In genomic region chr19:32693151-32694108, GRCh38 we compare ENCODE assay signal across 9 cellular contexts. TPM values are rescaled to one million over a fixed set of nuclear protein-coding genes. Genes with fewer than 3 reads are reported as not detected.
A peak's percentile ranks its signal among the peaks of the same experiment; 100 is the strongest.
DNase-seq lines count a peak whose midpoint lies in the region; ATAC-seq and TF ChIP-seq lines count a peak whose summit lies in the region.
"Not testable (repeated sequence)": the region's sequence is repeated elsewhere in the genome, so short reads cannot be mapped to it uniquely, and the experiment has no call there.
"Had no signal": no experiment of that assay in that cellular context is flagged by ENCODE, and none has a peak within 500 bp of the region (broad histone marks: within the 10 kb centered on the region; RNA-seq: fewer than 3 reads in every experiment).

No MANE protein-coding gene starts in this region.

- not testable (repeated sequence) for H3K9me2 ChIP-seq in HCT116 (ENCODE audit: insufficient read depth); OCI-LY7 (ENCODE audit: insufficient read depth, low read length)

- ATAC-seq in HCT116, body of pancreas: not testable (repeated sequence)

- not testable (repeated sequence) for H3K9me3 ChIP-seq in HCT116 (ENCODE audit: control insufficient read depth in 1 of 2, insufficient read depth in 1 of 2, low read depth in 1 of 2, low read length in 2 of 2); OCI-LY7 (ENCODE audit: low read length); body of pancreas; osteoblast (ENCODE audit: low read depth, low read length)

- not testable (repeated sequence) for H2AFZ ChIP-seq in HCT116 (ENCODE audit: low read depth, low read length, poor library complexity, severe bottlenecking); OCI-LY7 (ENCODE audit: low read length); osteoblast (ENCODE audit: low read length)

- H3K27me3 Mint-ChIP-seq in glutamatergic neuron (ENCODE audit: unreplicated experiment) = not testable (repeated sequence)

- RAD21 ChIA-PET in HCT116 (lab: Charles Lee; ENCODE audit: low non-redundant PET in 1 of 2, low total read pairs in 2 of 2, uncharacterized antibody in 2 of 2, unreplicated experiment in 2 of 2) = not testable (repeated sequence)

- TF ChIP-seq RAD21 in HCT116 (IDR thresholded peaks at IDR 0.05; ENCODE audit: low read depth) = not testable (repeated sequence)

- not testable (repeated sequence) for DNase-seq in BJ (ENCODE audit: low read depth); HCT116 (ENCODE audit: low read depth, low spot score); glutamatergic neuron; osteoblast (ENCODE audit: insufficient read length, low spot score, missing footprints)
- DNase-seq in OCI-LY7 (ENCODE audit: low spot score) = peak; percentile 24
- peak; percentile 26 for DNase-seq in activated CD4-positive, alpha-beta T cell treated with anti-CD3 and anti-CD28 coated beads, Interleukin-2, amount 50 U/mL, for 1 hour
- peak in 2 of 4 donors; percentile 19 to 39 for DNase-seq in body of pancreas
- peak; percentile 32 for DNase-seq in stimulated activated naive CD4-positive, alpha-beta T cell treated with Interleukin-2 at 50 U/mL for 16 hours (lab: John Stamatoyannopoulos, UW)

- H3K27ac ChIP-seq in HCT116 (ENCODE audit: low read depth, low read length) (peak overlapping the region; percentile 97), body of pancreas (peak overlapping the region in 2 of 4 donors; percentile 57 to 87)
- not testable (repeated sequence) for H3K27ac ChIP-seq in OCI-LY7 (ENCODE audit: low read depth, low read length, poor library complexity, severe bottlenecking); osteoblast (ENCODE audit: low read depth, low read length)

- WGBS in body of pancreas, 2 donors = 66 to 73% methylated on average over 20 of the region's 20 CpGs

- H3K9me3 Mint-ChIP-seq in glutamatergic neuron (ENCODE audit: unreplicated experiment) = not testable (repeated sequence)

- not testable (repeated sequence) for TF ChIP-seq CTCF in BJ (IDR thresholded peaks at IDR 0.05; ENCODE audit: insufficient read depth, low read depth, low read length); HCT116 (IDR thresholded peaks at IDR 0.05 in 2 of 3, conservative IDR thresholded peaks at IDR 0.05 in 1 of 3; ENCODE audit: borderline replicate concordance in 1 of 3, insufficient read depth in 1 of 3, low read depth in 2 of 3, low read length in 2 of 3); OCI-LY7 (conservative IDR thresholded peaks at IDR 0.05; ENCODE audit: low read length); body of pancreas (IDR thresholded peaks at IDR 0.05); glutamatergic neuron (IDR thresholded peaks at IDR 0.05; ENCODE audit: partially characterized antibody, unreplicated experiment); osteoblast (IDR thresholded peaks at IDR 0.05; ENCODE audit: extremely low read depth, low read depth, low read length)

- BruUV-seq in HCT116 (replicated peaks; lab: Mats Ljungman, UMichigan) = TSS peak; percentile 37
- not testable (repeated sequence) for BruUV-seq in OCI-LY7 (replicated peaks; lab: Mats Ljungman, UMichigan)

- POLR2A ChIA-PET in BJ (lab: Charles Lee); HCT116 (lab: Charles Lee): not testable (repeated sequence)
- POLR2A ChIA-PET in OCI-LY7 (lab: Charles Lee) = interaction anchor here (0.6 kb wide), 1 partner anchor 124 kb away, joined by 3 read pairs; no protein-coding TSS in a partner anchor

- TF ChIP-seq POLR2A in HCT116 (IDR thresholded peaks at IDR 0.05; ENCODE audit: borderline replicate concordance, extremely low read depth, insufficient read depth, insufficient read length) = not testable (repeated sequence)
- peak in 2 of 3 donors; percentile 49 to 60 for TF ChIP-seq POLR2A in body of pancreas (IDR thresholded peaks at IDR 0.05)

- H3K4me1 Mint-ChIP-seq in glutamatergic neuron (ENCODE audit: low read depth, unreplicated experiment) = not testable (repeated sequence)

- intact Hi-C loops in HCT116 (cut with micrococcal nuclease) = loop anchor here (5.0 kb wide), 1 partner anchor 424 kb away; no protein-coding TSS in a partner anchor
- intact Hi-C loops in OCI-LY7 (cut with micrococcal nuclease; ENCODE audit: unreplicated experiment); body of pancreas (cut with DNase I): not testable (repeated sequence)

- H3K36me3 ChIP-seq in BJ (ENCODE audit: control insufficient read depth, insufficient read depth, low read length); body of pancreas (replicated peaks in 1 of 2; ENCODE audit: insufficient read depth in 1 of 2, low read depth in 2 of 2); osteoblast (ENCODE audit: insufficient read depth, low read length): not testable (repeated sequence)
- H3K36me3 ChIP-seq in HCT116 (ENCODE audit: control insufficient read depth in 1 of 2, insufficient read depth in 2 of 2, low read length in 2 of 2) = peaks cover 5 to 25% of the 10 kb centered on the region in 2 experiments; a peak in 2 of 4 replicates
- H3K36me3 ChIP-seq in OCI-LY7 (ENCODE audit: insufficient read depth, low read length) = peaks cover 12% of the 10 kb centered on the region; the same call in 1 of the 2 replicates

- H3K4me1 ChIP-seq in HCT116 (ENCODE audit: control insufficient read depth in 1 of 2, insufficient read depth in 2 of 2, low read length in 2 of 2) = peaks cover 12 to 36% of the 10 kb centered on the region in 2 experiments
- peaks cover 23% of the 10 kb centered on the region for H3K4me1 ChIP-seq in OCI-LY7 (ENCODE audit: insufficient read depth, low read length, poor library complexity, severe bottlenecking)
- peaks cover 64% of the 10 kb centered on the region for H3K4me1 ChIP-seq in body of pancreas
- peaks cover 22% of the 10 kb centered on the region for H3K4me1 ChIP-seq in osteoblast (ENCODE audit: insufficient read depth, low read length)

- peak overlapping the region; percentile 88 for H3K4me2 ChIP-seq in HCT116 (ENCODE audit: low read length)
- peak overlapping the region; percentile 82 for H3K4me2 ChIP-seq in OCI-LY7 (ENCODE audit: low read length)
- H3K4me2 ChIP-seq in osteoblast (ENCODE audit: insufficient read depth, low read length) = peak overlapping the region; percentile 76

- not testable (repeated sequence) for H4K20me1 ChIP-seq in HCT116 (ENCODE audit: insufficient read depth); OCI-LY7 (ENCODE audit: insufficient read depth, low read length)
- peaks cover 17% of the 10 kb centered on the region for H4K20me1 ChIP-seq in osteoblast (ENCODE audit: insufficient read depth, low read length)

- H3K4me3 Mint-ChIP-seq in glutamatergic neuron (ENCODE audit: unreplicated experiment) = peak overlapping the region; percentile 79

- H3K9ac ChIP-seq in HCT116 (ENCODE audit: low read length) = peak overlapping the region; percentile 92

- CTCF ChIA-PET in BJ (lab: Yijun Ruan, JAX); OCI-LY7 (lab: Charles Lee; ENCODE audit: unreplicated experiment): not testable (repeated sequence)
- CTCF ChIA-PET in HCT116 (lab: Charles Lee) = interaction anchor here (1.0 kb wide), 1 partner anchor 18 kb away, joined by 3 read pairs; the partner anchor contains the start of gene RGS9BP

- H3K36me3 Mint-ChIP-seq in glutamatergic neuron (ENCODE audit: unreplicated experiment) = not testable (repeated sequence)

- H3K4me3 ChIP-seq in BJ (ENCODE audit: low read depth, low read length) = peak overlapping the region; percentile 50
- peak overlapping the region; percentile 69 to 79 for H3K4me3 ChIP-seq in HCT116 (replicated peaks in 1 of 2; ENCODE audit: low read depth in 1 of 2, low read length in 2 of 2)
- peak overlapping the region; percentile 72 for H3K4me3 ChIP-seq in OCI-LY7 (ENCODE audit: low read depth, low read length, poor library complexity, severe bottlenecking)
- not testable (repeated sequence) for H3K4me3 ChIP-seq in body of pancreas
- peak overlapping the region; percentile 80 for H3K4me3 ChIP-seq in osteoblast (ENCODE audit: insufficient read depth, low read length)

- H3K27ac Mint-ChIP-seq in glutamatergic neuron (ENCODE audit: unreplicated experiment) = not testable (repeated sequence)

- H3K79me2 ChIP-seq in HCT116 (ENCODE audit: insufficient read depth, low read length) (peaks cover 64% of the 10 kb centered on the region), OCI-LY7 (ENCODE audit: insufficient read depth, low read depth, low read length) (peaks cover 13% of the 10 kb centered on the region; the same call in 1 of the 2 replicates), osteoblast (ENCODE audit: insufficient read depth, low read length) (peaks cover 67% of the 10 kb centered on the region)

- not testable (repeated sequence) for H3K27me3 ChIP-seq in BJ (ENCODE audit: control insufficient read depth, insufficient read depth, low read length); HCT116 (ENCODE audit: insufficient read depth, low read length); body of pancreas; osteoblast (ENCODE audit: insufficient read depth, low read length)

RNA-seq across cellular contexts. Expression of gene NUDT19, which starts 1.8 kb away (rescaled TPM):
- polyA plus RNA-seq in BJ (2011; rRNA removed) = 4.7 and 5.9 TPM in 2 replicates
- 4.4 and 4.8 TPM in 2 replicates for polyA minus RNA-seq in BJ (2011; rRNA and poly(A)+ RNA removed)
- total RNA-seq in HCT116 (2021; ENCODE audit: unreplicated experiment) (22.1 TPM), OCI-LY7 (2022) (5.4 and 6.8 TPM in 2 replicates), body of pancreas (1 to 10 TPM; 2.3 to 3.9 TPM), glutamatergic neuron (ENCODE audit: unreplicated experiment) (3.2 TPM), osteoblast (8.3 and 12.4 TPM in 2 replicates)
- polyA plus RNA-seq in HCT116 (2012) = 4.3 and 7.1 TPM in 2 replicates
- total RNA-seq in OCI-LY7 (2014; rRNA removed; shearing (Covaris generic)) = 3.4 and 3.9 TPM in 2 replicates

RNA-seq across cellular contexts. Expression of gene RGS9BP, which starts 17.8 kb away (rescaled TPM):
- 0.11 and 0.12 TPM in 2 replicates for polyA plus RNA-seq in BJ (2011; rRNA removed)
- polyA minus RNA-seq in BJ (2011; rRNA and poly(A)+ RNA removed) = 0.19 TPM in 1 of 2 replicates, not detected in the other
- 0.54 TPM for total RNA-seq in HCT116 (2021; ENCODE audit: unreplicated experiment)
- polyA plus RNA-seq in HCT116 (2012) = 0.19 and 0.23 TPM in 2 replicates
- total RNA-seq in OCI-LY7 (2014; rRNA removed; shearing (Covaris generic)) = 0.54 TPM in 2 replicates
- total RNA-seq in OCI-LY7 (2022) = 0.65 and 0.72 TPM in 2 replicates
- total RNA-seq in body of pancreas = not detected
- total RNA-seq in glutamatergic neuron (ENCODE audit: unreplicated experiment) = not detected
- total RNA-seq in osteoblast = 0.59 and 0.72 TPM in 2 replicates
- total RNA-seq: mesenteric fat pad had no signal

RNA-seq across cellular contexts. Expression of gene ANKRD27, which starts 18.4 kb away (rescaled TPM):
- polyA plus RNA-seq in BJ (2011; rRNA removed) = 25.7 and 27.1 TPM in 2 replicates
- 27.6 and 38.4 TPM in 2 replicates for polyA minus RNA-seq in BJ (2011; rRNA and poly(A)+ RNA removed)
- total RNA-seq in HCT116 (2021; ENCODE audit: unreplicated experiment) = 48.1 TPM
- polyA plus RNA-seq in HCT116 (2012) = 25.2 and 30.0 TPM in 2 replicates
- total RNA-seq in OCI-LY7 (2014; rRNA removed; shearing (Covaris generic)) = 39.3 and 43.0 TPM in 2 replicates
- 55.3 and 58.5 TPM in 2 replicates for total RNA-seq in OCI-LY7 (2022)
- total RNA-seq in body of pancreas = 10 to 100 TPM in 1 of 2 donors, 1 to 10 TPM in 1; 9.6 to 16.2 TPM
- 15.3 TPM for total RNA-seq in glutamatergic neuron (ENCODE audit: unreplicated experiment)
- 28.0 and 31.5 TPM in 2 replicates for total RNA-seq in osteoblast

RNA-seq across cellular contexts. Expression of gene TDRD12, which starts 26.1 kb away (rescaled TPM):
- 0.04 TPM in 1 of 2 replicates, not detected in the other for polyA plus RNA-seq in BJ (2011; rRNA removed)
- polyA minus RNA-seq in BJ (2011; rRNA and poly(A)+ RNA removed) = 0.05 TPM in 1 of 2 replicates, not detected in the other
- 0.30 TPM for total RNA-seq in HCT116 (2021; ENCODE audit: unreplicated experiment)
- 0.05 and 0.06 TPM in 2 replicates for polyA plus RNA-seq in HCT116 (2012)
- not detected in 2 replicates for total RNA-seq in OCI-LY7 (2014; rRNA removed; shearing (Covaris generic))
- not detected in 2 replicates for total RNA-seq in OCI-LY7 (2022)
- under 1 TPM in 1 of 2 donors, not detected in 1; 0.52 TPM for total RNA-seq in body of pancreas
- total RNA-seq in glutamatergic neuron (ENCODE audit: unreplicated experiment) = not detected
- total RNA-seq in osteoblast = under 0.01 and 0.36 TPM in 2 replicates
- total RNA-seq: mesenteric fat pad had no signal
